Comparison of ENCODE assay signal across 6 cellular contexts in genomic region chr5:177304392-177305119, GRCh38. TPM values are rescaled to one million over a fixed set of nuclear protein-coding genes. Genes with fewer than 3 reads are reported as not detected.
A peak's percentile ranks its signal among the peaks of the same experiment; 100 is the strongest.
DNase-seq lines count a peak whose midpoint lies in the region; ATAC-seq, FAIRE-seq and TF ChIP-seq lines count a peak whose summit lies in the region.

No MANE protein-coding gene starts in this region.

- H3K4me3 ChIP-seq in WI38 (ENCODE audit: low read depth, low read length) (peak overlapping the region; percentile 91), right lobe of liver (peak overlapping the region; percentile 74 to 96 (median 86))

- H3K9me3 ChIP-seq in right lobe of liver, result no peaks in the 10 kb centered on the region

- H3K27ac ChIP-seq in right lobe of liver, result peak overlapping the region; percentile 76 to 98 (median 84)

- TF ChIP-seq POLR2A in right lobe of liver (IDR thresholded peaks at IDR 0.05), result no peak

- H3K36me3 ChIP-seq in right lobe of liver, result peaks cover 0 to 25% (median 4%) of the 10 kb centered on the region in 4 donors

- intact Hi-C loops in right lobe of liver (cut with DNase I), result no loop called here

- ATAC-seq in right lobe of liver (peak in 3 of 4 donors; percentile 2 to 37 (median 6)), HG03432 (IDR thresholded peaks at IDR 0.05; ENCODE audit: unreplicated experiment) (no peak)

- no peaks in the 10 kb centered on the region for H3K27me3 ChIP-seq in right lobe of liver

- H3K4me1 ChIP-seq in right lobe of liver, result peaks cover 0 to 37% (median 15%) of the 10 kb centered on the region in 4 donors

- FAIRE-seq in GM19239 (lab: Jason Lieb, UNC), result peak; percentile 73

- TF ChIP-seq CTCF in WI38 (IDR thresholded peaks at IDR 0.05; ENCODE audit: low read depth, low read length) (no peak), right lobe of liver (IDR thresholded peaks at IDR 0.05) (no peak)

- 34% methylated on average over 2 of the region's 19 CpGs for WGBS in right lobe of liver (ENCODE audit: insufficient coverage, low coverage, low lambda C conversion rate, missing lambda C conversion rate)

- no peak for DNase-seq in GM19239 (ENCODE audit: insufficient read length, low spot score)
- peak in 1 of 3 donors; percentile 50 for DNase-seq in right lobe of liver
- no peak for DNase-seq in mucosa of gallbladder (ENCODE audit: low spot score)
- DNase-seq in NCI-H2107 treated with DMSO at 0.1 percent for 48 hours (lab: John Stamatoyannopoulos, UW; ENCODE audit: unreplicated experiment), result no peak

RNA-seq across cellular contexts. Expression of gene PRELID1, which starts 1.0 kb away (rescaled TPM):
- total RNA-seq in right lobe of liver, result 100 to 1,000 TPM in 2 of 6 experiments, 10 to 100 TPM in 4; 64.1 to 116 (median 84.4) TPM
- 106 TPM for total RNA-seq in mucosa of gallbladder

RNA-seq across cellular contexts. Expression of gene RAB24, which starts 1.0 kb away (rescaled TPM):
- 10 to 100 TPM; 11.0 to 28.8 (median 16.2) TPM for total RNA-seq in right lobe of liver
- total RNA-seq in mucosa of gallbladder, result 61.0 TPM

RNA-seq across cellular contexts. Expression of gene MXD3, which starts 7.1 kb away (rescaled TPM):
- total RNA-seq in right lobe of liver (1 to 10 TPM; 2.2 to 6.2 (median 4.9) TPM), mucosa of gallbladder (9.7 TPM)

RNA-seq across cellular contexts. Expression of gene LMAN2, which starts 46.9 kb away (rescaled TPM):
- total RNA-seq in right lobe of liver (100 to 1,000 TPM; 103 to 297 (median 160) TPM), mucosa of gallbladder (184 TPM)

RNA-seq across cellular contexts. Expression of gene RGS14, which starts 53.2 kb away (rescaled TPM):
- total RNA-seq in right lobe of liver (10 to 100 TPM; 29.2 to 43.1 (median 35.2) TPM), mucosa of gallbladder (46.3 TPM)
